1 cellular context compared by ENCODE assay signal in genomic region chr5:134095887-134096589, GRCh38.
TF ChIP-seq lines count a peak whose summit lies in the region.

No MANE protein-coding gene starts in this region.

TF ChIP-seq in K562, 482 proteins besides CTCF, POLR2A, EP300 and RAD21:
- no peak for TF ChIP-seq FOXO4 (CRISPR knock-in tag; IDR thresholded peaks at IDR 0.05)
- no peak for TF ChIP-seq ZBTB49 (CRISPR knock-in tag; IDR thresholded peaks at IDR 0.05; ENCODE audit: borderline replicate concordance)
- TF ChIP-seq HNRNPH1 (optimal IDR thresholded peaks at IDR 0.05; ENCODE audit: low read depth, low read length): no peak
- no peak for TF ChIP-seq NFRKB (IDR thresholded peaks at IDR 0.05; ENCODE audit: low read depth)
- no peak for TF ChIP-seq TAF9B (IDR thresholded peaks at IDR 0.05; ENCODE audit: partially characterized antibody)
- no peak for TF ChIP-seq CC2D1A (IDR thresholded peaks at IDR 0.05)
- no peak for TF ChIP-seq ETV5 (CRISPR knock-in tag; IDR thresholded peaks at IDR 0.05; ENCODE audit: low read depth)
